Comparison of ENCODE assay signal across 10 cellular contexts in genomic region chr4:26863512-26863911, GRCh38. TPM values are rescaled to one million over a fixed set of nuclear protein-coding genes. Genes with fewer than 3 reads are reported as not detected.
DNase-seq lines count a peak whose midpoint lies in the region; ATAC-seq and TF ChIP-seq lines count a peak whose summit lies in the region.
"Had no signal": no experiment of that assay in that cellular context is flagged by ENCODE, and none has a peak within 500 bp of the region (broad histone marks: within the 10 kb centered on the region; RNA-seq: fewer than 3 reads in every experiment).

No MANE protein-coding gene starts in this region.

- H3K4me3 Mint-ChIP-seq in Calu3 (ENCODE audit: low read depth, unreplicated experiment), result peak overlapping the region; percentile 57
- H3K4me3 Mint-ChIP-seq in CD14-positive monocyte, result no peak overlapping the region

- H3K27ac ChIP-seq in breast epithelium (peak overlapping the region in 1 of 2 donors; percentile 1), neural cell (ENCODE audit: low read length) (no peak overlapping the region)

- DNase-seq in Calu3, result no peak
- no peak for DNase-seq in MG63
- DNase-seq in breast epithelium (ENCODE audit: low spot score in 2 of 2), result no peak
- DNase-seq in hypothalamus (lab: John Stamatoyannopoulos, UW), result no peak
- DNase-seq in CD14-positive monocyte (ENCODE audit: low spot score), result no peak
- DNase-seq: activated CD4-positive, alpha-beta T cell treated with anti-CD3 and anti-CD28 coated beads, Interleukin-2, amount 50 U/mL, for 4 hours; NCI-H1694 treated with DMSO at 0.1 percent for 48 hours had no signal

- H4K20me1 ChIP-seq in neural cell (ENCODE audit: insufficient read depth), result no peaks in the 10 kb centered on the region

- peak overlapping the region; percentile 46 for H3K27ac Mint-ChIP-seq in Calu3 (ENCODE audit: unreplicated experiment)
- H3K27ac Mint-ChIP-seq in CD14-positive monocyte, result peak overlapping the region in 1 of 7 donors; percentile 40

- H3K36me3 Mint-ChIP-seq in Calu3 (ENCODE audit: insufficient read depth, unreplicated experiment) (peaks cover 29% of the 10 kb centered on the region), CD14-positive monocyte (no peaks in the 10 kb centered on the region)

- H3K27me3 Mint-ChIP-seq in Calu3 (ENCODE audit: unreplicated experiment) (no peaks in the 10 kb centered on the region), CD14-positive monocyte (ENCODE audit: low read depth in 3 of 3) (no peaks in the 10 kb centered on the region)

- no TSS peak for BruUV-seq in Calu3 (replicated peaks; lab: Mats Ljungman, UMichigan)

- no peak for TF ChIP-seq RAD21 in neural cell (conservative IDR thresholded peaks at IDR 0.05)

- H3K4me3 ChIP-seq in MG63, result peak overlapping the region; percentile 55
- H3K4me3 ChIP-seq in breast epithelium, result peak overlapping the region in 2 of 3 donors; percentile 31 to 87
- peak overlapping the region; percentile 75 for H3K4me3 ChIP-seq in neural cell (ENCODE audit: low read length)

- H3F3A ChIP-seq in neural cell (ENCODE audit: insufficient read depth, low read length, poor library complexity, severe bottlenecking), result no peaks in the 10 kb centered on the region

- H3K9ac ChIP-seq in neural cell (ENCODE audit: low read length), result no peak overlapping the region

- no peak for TF ChIP-seq CTCF in Calu3 (IDR thresholded peaks at IDR 0.05; ENCODE audit: unreplicated experiment)
- no peak for TF ChIP-seq CTCF in breast epithelium (IDR thresholded peaks at IDR 0.05)
- TF ChIP-seq CTCF in neural cell (IDR thresholded peaks at IDR 0.05; ENCODE audit: poor library complexity, severe bottlenecking), result no peak
- TF ChIP-seq CTCF in CD14-positive monocyte (IDR thresholded peaks at IDR 0.05), result no peak

- H3K9me3 Mint-ChIP-seq in Calu3 (ENCODE audit: low read depth, unreplicated experiment), result no peaks in the 10 kb centered on the region
- H3K9me3 Mint-ChIP-seq in CD14-positive monocyte, result no peaks in the 10 kb centered on the region

- no peak overlapping the region for H2AFZ ChIP-seq in neural cell (ENCODE audit: low read depth, low read length)

- H3K4me1 ChIP-seq in breast epithelium, result peaks cover 0 to 9% of the 10 kb centered on the region in 2 donors

- H3K79me2 ChIP-seq in neural cell (replicated peaks; ENCODE audit: insufficient read depth, low read length), result peaks cover 48% of the 10 kb centered on the region

- no peak for ATAC-seq in GM21367 (IDR thresholded peaks at IDR 0.05; ENCODE audit: unreplicated experiment)
- ATAC-seq: HCT116 had no signal

- TF ChIP-seq POLR2A in breast epithelium (IDR thresholded peaks at IDR 0.05), result no peak

- peaks cover 33% of the 10 kb centered on the region for H3K4me1 Mint-ChIP-seq in Calu3 (ENCODE audit: low read depth, unreplicated experiment)
- H3K4me1 Mint-ChIP-seq in CD14-positive monocyte, result peaks cover 60% of the 10 kb centered on the region

- no peak for TF ChIP-seq EP300 in neural cell (conservative IDR thresholded peaks at IDR 0.05; ENCODE audit: poor library complexity, severe bottlenecking)

- no peaks in the 10 kb centered on the region for H3K36me3 ChIP-seq in MG63
- H3K36me3 ChIP-seq in breast epithelium, result no peaks in the 10 kb centered on the region
- H3K36me3 ChIP-seq in neural cell (ENCODE audit: insufficient read depth, low read length), result no peaks in the 10 kb centered on the region

- H3K4me2 ChIP-seq in neural cell (ENCODE audit: low read length), result peak overlapping the region; percentile 71

- H3K9me2 ChIP-seq in neural cell (ENCODE audit: insufficient read depth, low read length), result no peaks in the 10 kb centered on the region

- H3K27me3 ChIP-seq in MG63, result no peaks in the 10 kb centered on the region
- H3K27me3 ChIP-seq in breast epithelium, result no peaks in the 10 kb centered on the region
- H3K27me3 ChIP-seq in neural cell (ENCODE audit: insufficient read depth, low read depth, low read length), result no peaks in the 10 kb centered on the region

- intact Hi-C loops in Calu3 (cut with micrococcal nuclease; ENCODE audit: unreplicated experiment) (loop anchor here (2.0 kb wide), 1 partner anchor 147 kb away; no protein-coding TSS in a partner anchor), breast epithelium (cut with DNase I; ENCODE audit: low total_unique reads) (loop anchor here (10.0 kb wide), 1 partner anchor 1769 kb away; no protein-coding TSS in a partner anchor), CD14-positive monocyte (cut with micrococcal nuclease) (no loop called here)

- H3K9me3 ChIP-seq in MG63, result no peaks in the 10 kb centered on the region
- H3K9me3 ChIP-seq in breast epithelium, result no peaks in the 10 kb centered on the region
- no peaks in the 10 kb centered on the region for H3K9me3 ChIP-seq in neural cell (ENCODE audit: low read length)

- CTCF ChIA-PET in Calu3 (lab: Charles Lee), result no interaction called here

TF ChIP-seq in neural cell, 6 proteins besides CTCF, POLR2A, EP300 and RAD21:
- TF ChIP-seq SMC3 (conservative IDR thresholded peaks at IDR 0.05; ENCODE audit: poor library complexity), result no peak
- TF ChIP-seq MXI1 (conservative IDR thresholded peaks at IDR 0.05; ENCODE audit: poor library complexity, severe bottlenecking), result no peak
- no peak for TF ChIP-seq REST (IDR thresholded peaks at IDR 0.05; ENCODE audit: borderline replicate concordance)
TF ChIP-seq in neural cell: peak in this region for 0.

RNA-seq across cellular contexts. Expression of gene STIM2, which starts 2.9 kb away (rescaled TPM):
- total RNA-seq in Calu3 (2022) (24.2 and 31.0 TPM in 2 replicates), breast epithelium (10 to 100 TPM; 12.0 to 24.7 (median 23.3) TPM)
- total RNA-seq in MG63 (2014; rRNA removed; shearing (Covaris generic); ENCODE audit: low replicate concordance), result 15.7 and 19.7 TPM in 2 replicates
- polyA plus RNA-seq in neural cell (16.9 and 25.3 TPM in 2 replicates), CD14-positive monocyte (1 to 10 TPM; 8.6 to 8.8 TPM)
- polyA minus RNA-seq in neural cell, result 33.7 and 37.7 TPM in 2 replicates

Comparison
In these comparisons a context has a peak if more than half of its experiments do, and no peak if none do; other contexts are left out.
1. intact Hi-C loops: an anchor here in Calu3 (2.0 kb wide) and breast epithelium (10.0 kb wide); none called in CD14-positive monocyte.